In the genomic region with DNA sequence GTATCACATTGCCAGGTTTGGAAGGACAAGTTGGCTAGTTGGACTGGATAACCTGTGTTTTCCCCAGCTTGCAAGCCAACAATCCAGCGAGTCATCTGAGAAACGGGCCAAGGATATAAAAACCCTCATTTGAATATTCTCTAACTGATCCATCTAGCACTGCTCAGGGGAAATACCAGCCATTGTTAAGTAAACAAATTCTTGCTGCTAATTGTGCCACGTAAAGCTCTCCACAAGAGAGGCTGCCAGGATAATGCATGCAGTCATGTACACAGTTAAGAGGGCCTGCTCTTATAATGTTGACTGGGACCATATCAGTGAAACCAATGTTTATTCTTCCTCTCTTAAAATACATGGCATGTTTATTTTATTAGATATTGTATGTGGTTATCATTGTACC, we compare ENCODE assay signal across 17 cellular contexts.
DNase-seq lines count a peak whose midpoint lies in the region; ATAC-seq, FAIRE-seq and TF ChIP-seq lines count a peak whose summit lies in the region.
"Had no signal": no experiment of that assay in that cellular context is flagged by ENCODE, and none has a peak within 500 bp of the region (broad histone marks: within the 10 kb centered on the region; RNA-seq: fewer than 3 reads in every experiment).

No MANE protein-coding gene starts in this region.

- H3K4me3 ChIP-seq in body of pancreas = no peak overlapping the region
- H3K4me3 ChIP-seq: adrenal gland, right atrium auricular region had no signal

- intact Hi-C loops in body of pancreas (cut with DNase I) = no loop called here

- H3K4me1 ChIP-seq in body of pancreas = no peaks in the 10 kb centered on the region
- H3K4me1 ChIP-seq: adrenal gland, right atrium auricular region had no signal

- in situ Hi-C loops in Caki2 (cut with HindIII; ENCODE audit: low pct_unique_long_range_greater_than_20kb, low sequenced_read_pairs) (no loop called here), GM13976 (cut with MboI; ENCODE audit: low sequenced_read_pairs, unreplicated experiment) (no loop called here)

- no peaks in the 10 kb centered on the region for H3K27me3 ChIP-seq in body of pancreas
- H3K27me3 ChIP-seq: adrenal gland, right atrium auricular region had no signal

- H3K36me3 ChIP-seq in body of pancreas (replicated peaks in 1 of 2; ENCODE audit: insufficient read depth in 1 of 2, low read depth in 2 of 2) = no peaks in the 10 kb centered on the region
- H3K36me3 ChIP-seq: adrenal gland, right atrium auricular region had no signal

- TF ChIP-seq CTCF in body of pancreas (IDR thresholded peaks at IDR 0.05) (no peak), GM13976 (IDR thresholded peaks at IDR 0.05; ENCODE audit: borderline replicate concordance, control extremely low read depth, extremely low read depth, insufficient read depth, missing control alignments) (no peak)

- peak; percentile 95 for FAIRE-seq in islet of Langerhans (lab: Jason Lieb, UNC)
- FAIRE-seq: A204.1 had no signal

- no peaks in the 10 kb centered on the region for H3K9me3 ChIP-seq in body of pancreas
- H3K9me3 ChIP-seq: adrenal gland, right atrium auricular region had no signal

- DNase-seq in Caki2 (ENCODE audit: low read depth) = peak; percentile 2
- DNase-seq in NCI-H128 (lab: John Stamatoyannopoulos, UW; ENCODE audit: unreplicated experiment) = peak; percentile 30
- DNase-seq in NCI-H526 treated with DMSO at 0.1 percent for 48 hours (lab: John Stamatoyannopoulos, UW) = peak; percentile 99
- no peak for DNase-seq in erythroblast (lab: John Stamatoyannopoulos, UW)
- no peak for DNase-seq in EL
- DNase-seq in body of pancreas = no peak
- DNase-seq in GM13976 (ENCODE audit: low spot score) = no peak
- DNase-seq: activated effector memory CD4-positive, alpha-beta T cell treated with Interleukin-2 at 50 U/mL for 16 hours; adrenal gland; caudate nucleus; head of caudate nucleus; islet precursor cell; NCI-H2171 had no signal

- ATAC-seq in body of pancreas = no peak

- H3K27ac ChIP-seq in body of pancreas = no peak overlapping the region
- H3K27ac ChIP-seq: adrenal gland, C4-2B, right atrium auricular region had no signal

- TF ChIP-seq POLR2A in erythroblast (IDR thresholded peaks at IDR 0.05; ENCODE audit: low read length) = no peak
- TF ChIP-seq POLR2A in body of pancreas (IDR thresholded peaks at IDR 0.05) = no peak

- 9 to 24% methylated on average over 3 of the region's 3 CpGs for WGBS in body of pancreas, 2 donors

Comparison
In these comparisons a context has a peak if more than half of its experiments do, and no peak if none do; other contexts are left out.
1. DNase-seq: peak in Caki2 (single experiment), NCI-H128 (single experiment) and NCI-H526 treated with DMSO at 0.1 percent for 48 hours (single experiment); none in erythroblast (0 of 2), EL (single experiment), body of pancreas (0 of 4) and GM13976 (single experiment).